ENCODE assay signal across 18 cellular contexts in the genomic region with DNA sequence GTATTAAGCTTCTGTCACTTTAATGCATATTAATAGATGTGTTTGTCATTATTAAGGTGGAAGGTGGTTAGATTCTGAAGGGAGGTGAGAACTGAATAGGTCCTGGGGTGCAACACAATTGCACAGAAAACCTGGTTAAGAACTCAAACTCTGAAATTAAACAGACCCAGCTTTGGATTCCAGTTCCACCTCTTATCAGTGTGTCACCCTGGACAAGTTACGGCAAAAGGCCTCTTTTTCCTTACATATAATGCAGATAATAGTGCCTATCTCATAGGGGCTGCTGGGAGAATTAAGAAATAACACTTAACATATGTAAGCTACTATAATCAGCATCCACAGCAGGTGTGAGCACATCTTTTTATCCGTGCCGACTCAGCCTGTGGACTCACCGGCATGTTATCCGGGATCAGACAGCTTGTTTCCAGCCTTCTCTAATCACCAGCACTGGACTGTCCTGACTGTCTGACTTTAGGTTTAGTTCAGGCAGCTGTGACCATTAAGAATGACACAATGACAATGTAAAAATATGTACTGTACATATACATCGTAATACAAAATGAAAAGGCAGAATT. TPM values are rescaled to one million over a fixed set of nuclear protein-coding genes. Genes with fewer than 3 reads are reported as not detected.
DNase-seq lines count a peak whose midpoint lies in the region; ATAC-seq and TF ChIP-seq lines count a peak whose summit lies in the region.
"Had no signal": no experiment of that assay in that cellular context is flagged by ENCODE, and none has a peak within 500 bp of the region (broad histone marks: within the 10 kb centered on the region; RNA-seq: fewer than 3 reads in every experiment).

No MANE protein-coding gene starts in this region.

- no peak for ATAC-seq in GM21360 (IDR thresholded peaks at IDR 0.05; ENCODE audit: unreplicated experiment)
- ATAC-seq: stimulated activated memory B cell treated with anti-CD40 and anti-IgM and Interleukin-4, amounts not matched to agents 10 μg/mL and 1 μg/mL and 100 μg/mL, for 72 hours; T-helper 17 cell had no signal

- H3K4me1 ChIP-seq in breast epithelium = peaks cover 12 to 13% of the 10 kb centered on the region in 2 donors
- peaks cover 8 to 32% (median 18%) of the 10 kb centered on the region in 4 donors for H3K4me1 ChIP-seq in stomach

- no peak for TF ChIP-seq EP300 in stomach (IDR thresholded peaks at IDR 0.05)

- H3K4me3 ChIP-seq in breast epithelium (no peak overlapping the region), stomach (no peak overlapping the region)
- H3K4me3 ChIP-seq: upper lobe of left lung had no signal

- H3K27me3 ChIP-seq in breast epithelium (no peaks in the 10 kb centered on the region), stomach (no peaks in the 10 kb centered on the region)
- H3K27me3 ChIP-seq: upper lobe of left lung had no signal

- WGBS in stomach, 5 donors = 62 to 80% (median 68%) methylated on average over 6 of the region's 6 CpGs

- H3K9me3 ChIP-seq in breast epithelium (no peaks in the 10 kb centered on the region), stomach (no peaks in the 10 kb centered on the region)
- H3K9me3 ChIP-seq: upper lobe of left lung had no signal

- TF ChIP-seq POLR2A in breast epithelium (IDR thresholded peaks at IDR 0.05) (no peak), stomach (IDR thresholded peaks at IDR 0.05) (no peak)

- DNase-seq in RWPE1 (ENCODE audit: low spot score) = no peak
- no peak for DNase-seq in breast epithelium (ENCODE audit: low spot score in 2 of 2)
- peak; percentile 42 for DNase-seq in islet precursor cell
- no peak for DNase-seq in stomach
- DNase-seq in GDM1 (lab: John Stamatoyannopoulos, UW) = no peak
- DNase-seq in activated T-cell treated with anti-CD3 and anti-CD28 coated beads, Interleukin-2, amount 50 U/mL, for 48 hours = no peak
- DNase-seq: activated CD4-positive, alpha-beta memory T cell treated with anti-CD3 and anti-CD28 coated beads, Interleukin-2, amount 10 ng/mL, durations not matched to agents 7 days and 5 days; activated naive CD8-positive, alpha-beta T cell treated with anti-CD3 and anti-CD28 coated beads, Interleukin-2, amount 10 ng/mL, durations not matched to agents 7 days and 5 days; caudate nucleus; CD8-positive, alpha-beta memory T cell; HCEC 1CT; NCI-H2081; NCI-H510A; nephron progenitor cell; T-helper 17 cell had no signal

- H3K27ac ChIP-seq in RWPE1 (peak overlapping the region; percentile 100), breast epithelium (peak overlapping the region; percentile 84 to 91), stomach (peak overlapping the region in 3 of 5 donors; percentile 58 to 74 (median 73))

- intact Hi-C loops in breast epithelium (cut with DNase I; ENCODE audit: low total_unique reads) (no loop called here), stomach (cut with DNase I; ENCODE audit: low total_unique reads) (no loop called here)

- POLR2A ChIA-PET in RWPE1 (lab: Yijun Ruan, JAX; ENCODE audit: low non-redundant PET) = no interaction called here

- TF ChIP-seq CTCF in RWPE1 (conservative IDR thresholded peaks at IDR 0.05; ENCODE audit: low read depth) (no peak), breast epithelium (IDR thresholded peaks at IDR 0.05) (no peak), stomach (IDR thresholded peaks at IDR 0.05) (no peak)

- CTCF ChIA-PET in RWPE1 (lab: Yijun Ruan, JAX) = interaction anchor here (1.1 kb wide), 1 partner anchor 31 kb away, joined by 4 read pairs; the partner anchor contains the start of gene TEX2

- no peaks in the 10 kb centered on the region for H3K36me3 ChIP-seq in breast epithelium
- peaks cover 0 to 6% (median 0%) of the 10 kb centered on the region in 4 donors for H3K36me3 ChIP-seq in stomach
- H3K36me3 ChIP-seq: upper lobe of left lung had no signal

RNA-seq across cellular contexts. Expression of gene TEX2, which starts 31.4 kb away (rescaled TPM):
- total RNA-seq in breast epithelium = 10 to 100 TPM; 47.5 to 70.7 (median 69.6) TPM
- total RNA-seq in stomach = 10 to 100 TPM; 17.5 to 50.6 (median 40.0) TPM
- polyA plus RNA-seq in stomach = 1 to 10 TPM; 5.8 to 8.0 (median 7.7) TPM
